ENCODE assay signal across 11 cellular contexts in the genomic region with DNA sequence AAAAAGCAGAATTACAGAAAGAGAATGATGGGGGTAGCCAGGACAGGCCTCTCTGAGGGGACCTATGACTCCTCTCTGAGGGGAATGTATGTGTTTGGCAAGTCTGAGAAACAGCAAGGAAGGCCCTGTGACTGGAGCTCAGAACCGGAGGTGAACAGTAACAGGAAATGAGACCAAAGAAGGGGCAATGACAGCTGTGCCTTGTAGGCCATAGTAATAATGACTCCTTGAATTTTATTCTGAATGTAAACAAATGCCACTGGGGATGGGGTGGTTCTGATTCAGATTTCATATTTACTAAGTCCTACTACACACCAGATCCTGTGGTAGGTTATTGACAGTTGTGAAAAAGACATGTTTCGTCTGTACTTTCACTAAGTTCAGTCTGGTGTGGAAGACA. TPM values are rescaled to one million over a fixed set of nuclear protein-coding genes. Genes with fewer than 3 reads are reported as not detected.
A peak's percentile ranks its signal among the peaks of the same experiment; 100 is the strongest.
DNase-seq lines count a peak whose midpoint lies in the region; ATAC-seq and TF ChIP-seq lines count a peak whose summit lies in the region.
"Had no signal": no experiment of that assay in that cellular context is flagged by ENCODE, and none has a peak within 500 bp of the region (broad histone marks: within the 10 kb centered on the region; RNA-seq: fewer than 3 reads in every experiment).

No MANE protein-coding gene starts in this region.

- no peaks in the 10 kb centered on the region; a peak in 1 of 4 replicates for H3K79me1 ChIP-seq in IMR-90 (ENCODE audit: low read depth in 1 of 2, low read length in 2 of 2)

- no peak overlapping the region for H3K14ac ChIP-seq in IMR-90 (replicated peaks; ENCODE audit: low read depth, low read length)

- no peaks in the 10 kb centered on the region for H3K9me3 ChIP-seq in IMR-90 (ENCODE audit: control insufficient read depth, insufficient read depth, low read length)
- H3K9me3 ChIP-seq in gastrocnemius medialis: no peaks in the 10 kb centered on the region

- no peak overlapping the region for H2BK20ac ChIP-seq in IMR-90 (ENCODE audit: low read depth, low read length)

- H4K91ac ChIP-seq in IMR-90 (ENCODE audit: insufficient read depth, low read depth, low read length): no peak overlapping the region

- H3K36me3 ChIP-seq in IMR-90 (ENCODE audit: control insufficient read depth, insufficient read depth, low read length) (peaks cover 7% of the 10 kb centered on the region), gastrocnemius medialis (no peaks in the 10 kb centered on the region)

- H2BK5ac ChIP-seq in IMR-90 (ENCODE audit: low read depth, low read length, poor library complexity, severe bottlenecking): peak overlapping the region; percentile 2

- peaks cover 9% of the 10 kb centered on the region for H3K4me1 ChIP-seq in IMR-90 (ENCODE audit: control insufficient read depth, insufficient read depth, low read length)
- H3K4me1 ChIP-seq in gastrocnemius medialis: peaks cover 0 to 7% of the 10 kb centered on the region in 2 donors

- H3K36me3 Mint-ChIP-seq in memory B cell: peaks cover 21% of the 10 kb centered on the region

- no peak overlapping the region for H4K8ac ChIP-seq in IMR-90 (ENCODE audit: low read depth in 2 of 2, low read length in 2 of 2)

- no peak overlapping the region for H3K4me3 Mint-ChIP-seq in memory B cell

- 20% methylated on average over 1 of the region's 2 CpGs; no CpG with 5 or more reads in 1 of the 2 experiments for WGBS in IMR-90 (ENCODE audit: extremely low coverage in 2 of 2, insufficient read length in 1 of 2), 2 experiments

- peak; percentile 60 for DNase-seq in IMR-90
- DNase-seq in memory B cell (ENCODE audit: low spot score in 2 of 2): no peak
- DNase-seq in gastrocnemius medialis: no peak
- DNase-seq in NCI-H526 treated with DMSO at 0.1 percent for 48 hours (lab: John Stamatoyannopoulos, UW): no peak
- DNase-seq: hippocampal formation, T-helper 9 cell had no signal

- no peaks in the 10 kb centered on the region for H3K9me3 Mint-ChIP-seq in memory B cell

- peaks cover 5% of the 10 kb centered on the region; the same call in 1 of the 2 replicates for H3K9me1 ChIP-seq in IMR-90 (ENCODE audit: insufficient read depth, low read length)

- dilution Hi-C loops in IMR-90 (cut with HindIII; ENCODE audit: low sequenced_read_pairs, unreplicated experiment): no loop called here

- H3K4me2 ChIP-seq in IMR-90 (ENCODE audit: low read depth, low read length): no peak overlapping the region

- TF ChIP-seq RAD21 in IMR-90 (IDR thresholded peaks at IDR 0.05; ENCODE audit: low read length): no peak

- intact Hi-C loops in IMR-90 (cut with micrococcal nuclease) (no loop called here), gastrocnemius medialis (cut with DNase I; ENCODE audit: low total_unique reads) (no loop called here)

- no peak overlapping the region for H2AFZ ChIP-seq in IMR-90 (replicated peaks; ENCODE audit: low read length, poor library complexity)

- peak overlapping the region; percentile 82 for H3K27ac Mint-ChIP-seq in memory B cell

- peak; percentile 56 for ATAC-seq in GM18867 (IDR thresholded peaks at IDR 0.05; ENCODE audit: unreplicated experiment)
- peak; percentile 77 for ATAC-seq in GM21447 (IDR thresholded peaks at IDR 0.05; ENCODE audit: unreplicated experiment)
- no peak for ATAC-seq in IMR-90 (ENCODE audit: low read depth)
- no peak for ATAC-seq in memory B cell (ENCODE audit: low read depth)
- ATAC-seq in gastrocnemius medialis: no peak
- ATAC-seq in GM19328 (IDR thresholded peaks at IDR 0.05; ENCODE audit: unreplicated experiment): no peak
- ATAC-seq in GM18505 (IDR thresholded peaks at IDR 0.05; ENCODE audit: unreplicated experiment): no peak

- H3K27me3 Mint-ChIP-seq in memory B cell: no peaks in the 10 kb centered on the region

- no peak overlapping the region for H2AK9ac ChIP-seq in IMR-90 (replicated peaks; ENCODE audit: low read depth, low read length, poor library complexity)

- H2BK120ac ChIP-seq in IMR-90 (ENCODE audit: low read depth, low read length): no peak overlapping the region

- no TSS peak for BruUV-seq in IMR-90 (replicated peaks; lab: Mats Ljungman, UMichigan)

- no peak overlapping the region for H3K27ac ChIP-seq in IMR-90 (ENCODE audit: insufficient read depth, low read length)
- no peak overlapping the region for H3K27ac ChIP-seq in gastrocnemius medialis

- H3K4ac ChIP-seq in IMR-90 (ENCODE audit: low read depth, low read length): no peak overlapping the region

- H3K27me3 ChIP-seq in IMR-90 (ENCODE audit: control insufficient read depth, insufficient read depth, low read length): no peaks in the 10 kb centered on the region
- H3K27me3 ChIP-seq in gastrocnemius medialis: no peaks in the 10 kb centered on the region

- H3K18ac ChIP-seq in IMR-90 (ENCODE audit: low read depth, low read length): peak overlapping the region; percentile 50; the same call in 1 of the 2 replicates

- CTCF ChIA-PET in IMR-90 (lab: Yijun Ruan, JAX): no interaction called here

- H3K4me3 ChIP-seq in IMR-90 (ENCODE audit: insufficient read depth, low read depth, low read length) (no peak overlapping the region), gastrocnemius medialis (no peak overlapping the region)

- H2BK15ac ChIP-seq in IMR-90 (ENCODE audit: low read depth, low read length): no peak overlapping the region

- no peak overlapping the region for H3K56ac ChIP-seq in IMR-90 (ENCODE audit: extremely low read depth, insufficient read depth, low read length)

- no peak overlapping the region for H2AK5ac ChIP-seq in IMR-90 (ENCODE audit: low read depth, low read length)

- H3K23ac ChIP-seq in IMR-90 (ENCODE audit: low read depth, low read length): 0 out of 2 replicates have a peak overlapping the region, but pooled peaks have one; percentile 1

- H3K9ac ChIP-seq in IMR-90 (ENCODE audit: low read depth, low read length): no peak overlapping the region

- no peaks in the 10 kb centered on the region for H4K20me1 ChIP-seq in IMR-90 (ENCODE audit: insufficient read depth, low read length)

- TF ChIP-seq CTCF in IMR-90 (conservative IDR thresholded peaks at IDR 0.05; ENCODE audit: low read depth, low read length) (no peak), gastrocnemius medialis (IDR thresholded peaks at IDR 0.05 in 4 of 5, conservative IDR thresholded peaks at IDR 0.05 in 1 of 5) (no peak)

- H4K5ac ChIP-seq in IMR-90 (ENCODE audit: low read depth, low read length): no peak overlapping the region; the same call in 1 of the 2 replicates

- POLR2A ChIA-PET in IMR-90 (lab: Charles Lee; ENCODE audit: unreplicated experiment): no interaction called here

- in situ Hi-C loops in IMR-90 (cut with MboI; ENCODE audit: low sequenced_read_pairs) (no loop called here), gastrocnemius medialis (cut with MboI; ENCODE audit: low sequenced_read_pairs in 4 of 4) (loop anchor here in 1 of 4 donors (25.0 kb wide), 1 partner anchor 347 kb away; the partner anchor contains the start of genes PCSK7 and RNF214)

- no peak for TF ChIP-seq POLR2A in IMR-90 (IDR thresholded peaks at IDR 0.05; ENCODE audit: low read depth, low read length)
- TF ChIP-seq POLR2A in gastrocnemius medialis (IDR thresholded peaks at IDR 0.05): no peak
- TF ChIP-seq POLR2A in GM18505 (IDR thresholded peaks at IDR 0.05; ENCODE audit: borderline replicate concordance, extremely low read depth, insufficient read depth, insufficient read length): no peak

- peaks cover 8% of the 10 kb centered on the region for H3K4me1 Mint-ChIP-seq in memory B cell

TF ChIP-seq in IMR-90, 13 proteins besides CTCF, POLR2A, EP300 and RAD21:
- TF ChIP-seq MXI1 (IDR thresholded peaks at IDR 0.05; ENCODE audit: borderline replicate concordance, low read depth, low read length) (no peak), CHD1 (IDR thresholded peaks at IDR 0.05; ENCODE audit: low read depth, low read length) (no peak), MAZ (IDR thresholded peaks at IDR 0.05; ENCODE audit: borderline replicate concordance, low read depth, low read length) (no peak), CEBPB (IDR thresholded peaks at IDR 0.05; ENCODE audit: low read depth, low read length) (no peak), RFX5 (IDR thresholded peaks at IDR 0.05; ENCODE audit: low read depth, low read length) (no peak)
- TF ChIP-seq, protein P1, sequence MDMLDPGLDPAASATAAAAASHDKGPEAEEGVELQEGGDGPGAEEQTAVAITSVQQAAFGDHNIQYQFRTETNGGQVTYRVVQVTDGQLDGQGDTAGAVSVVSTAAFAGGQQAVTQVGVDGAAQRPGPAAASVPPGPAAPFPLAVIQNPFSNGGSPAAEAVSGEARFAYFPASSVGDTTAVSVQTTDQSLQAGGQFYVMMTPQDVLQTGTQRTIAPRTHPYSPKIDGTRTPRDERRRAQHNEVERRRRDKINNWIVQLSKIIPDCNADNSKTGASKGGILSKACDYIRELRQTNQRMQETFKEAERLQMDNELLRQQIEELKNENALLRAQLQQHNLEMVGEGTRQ (IDR thresholded peaks at IDR 0.05; ENCODE audit: low read depth, low read length): no peak

RNA-seq across cellular contexts. Expression of gene APOA1, which starts 52.8 kb away (rescaled TPM):
- total RNA-seq in IMR-90 (2012; rRNA removed): 0.18 and 0.56 TPM in 2 replicates
- 0.89 and 0.98 TPM in 2 replicates for polyA plus RNA-seq in IMR-90 (2012; rRNA removed)
- polyA plus RNA-seq in IMR-90 (2012; cell fraction: cytosol; rRNA removed): 0.57 and 1.9 TPM in 2 replicates
- polyA plus RNA-seq in IMR-90 (2012; cell fraction: nucleus; rRNA removed; ENCODE audit: low replicate concordance): 0.24 and 0.37 TPM in 2 replicates
- 10 to 100 TPM in 2 of 4 donors, under 1 TPM in 1, not detected in 1; 0.56 to 35.8 (median 18.2) TPM for total RNA-seq in gastrocnemius medialis
- total RNA-seq: bronchial epithelial cell had no signal

Comparison
In these comparisons a context has a peak if more than half of its experiments do, and no peak if none do; other contexts are left out.
1. ATAC-seq: peak in GM18867 (single experiment) and GM21447 (single experiment); none in IMR-90 (single experiment), memory B cell (single experiment), gastrocnemius medialis (0 of 2), GM19328 (single experiment) and GM18505 (single experiment).